ENCODE assay signal across 8 cellular contexts in the genomic region with DNA sequence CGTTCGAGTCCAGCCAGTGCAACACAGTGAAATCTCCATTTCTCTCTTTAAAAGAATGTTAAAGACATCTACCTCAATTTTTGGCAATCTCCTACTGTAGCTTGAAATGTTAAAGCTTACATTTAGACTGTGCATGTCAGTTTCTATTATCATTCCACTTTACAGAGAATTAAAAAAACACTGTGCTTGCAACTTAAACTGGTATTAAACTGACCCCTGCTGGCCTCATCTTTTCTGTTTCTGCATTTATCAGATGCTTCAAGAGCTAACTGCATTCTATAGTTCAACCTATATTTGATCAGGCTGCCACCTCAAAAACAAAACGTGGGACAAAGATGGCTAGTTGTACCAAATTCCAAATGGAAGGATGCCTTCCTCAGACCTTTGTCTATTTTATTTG.
DNase-seq lines count a peak whose midpoint lies in the region; ATAC-seq and TF ChIP-seq lines count a peak whose summit lies in the region.

No MANE protein-coding gene starts in this region.

- TF ChIP-seq CTCF in AG10803 (conservative IDR thresholded peaks at IDR 0.05; ENCODE audit: low read length) (peak; percentile 46), uterus (IDR thresholded peaks at IDR 0.05) (peak in 1 of 4 experiments; percentile 8)

- H3K4me3 Mint-ChIP-seq in stimulated activated effector memory CD8-positive, alpha-beta T cell treated with anti-CD3 and anti-CD28 coated beads, Interleukin-12 subunit alpha, Interleukin-12 subunit beta, amount 100 ng/mL, for 72 hours, result no peak overlapping the region

- no peaks in the 10 kb centered on the region for H3K9me3 ChIP-seq in uterus

- no peaks in the 10 kb centered on the region for H3K36me3 Mint-ChIP-seq in stimulated activated effector memory CD8-positive, alpha-beta T cell treated with anti-CD3 and anti-CD28 coated beads, Interleukin-12 subunit alpha, Interleukin-12 subunit beta, amount 100 ng/mL, for 72 hours

- intact Hi-C loops in uterus (cut with DNase I; ENCODE audit: low total_unique reads), result no loop called here

- no peaks in the 10 kb centered on the region for H3K27me3 ChIP-seq in uterus

- H3K4me1 ChIP-seq in uterus, result no peaks in the 10 kb centered on the region

- H3K9me3 Mint-ChIP-seq in stimulated activated effector memory CD8-positive, alpha-beta T cell treated with anti-CD3 and anti-CD28 coated beads, Interleukin-12 subunit alpha, Interleukin-12 subunit beta, amount 100 ng/mL, for 72 hours, result no peaks in the 10 kb centered on the region

- peak; percentile 37 for DNase-seq in AG10803 (ENCODE audit: low read depth)
- DNase-seq in H4 (ENCODE audit: low spot score), result peak; percentile 27
- peak; percentile 48 for DNase-seq in RPMI8226
- DNase-seq in globus pallidus (ENCODE audit: low spot score), result peak; percentile 35
- DNase-seq in stimulated activated effector memory CD8-positive, alpha-beta T cell treated with anti-CD3 and anti-CD28 coated beads, Interleukin-12 subunit alpha, Interleukin-12 subunit beta, amount 100 ng/mL, for 72 hours (ENCODE audit: low spot score in 2 of 2), result no peak
- no peak for DNase-seq in uterus
- DNase-seq in central memory CD4-positive, alpha-beta T cell, result no peak

- H3K4me3 ChIP-seq in AG10803 (ENCODE audit: low read length) (no peak overlapping the region), uterus (no peak overlapping the region)

- H3K27ac ChIP-seq in uterus, result no peak overlapping the region

- H3K27ac Mint-ChIP-seq in stimulated activated effector memory CD8-positive, alpha-beta T cell treated with anti-CD3 and anti-CD28 coated beads, Interleukin-12 subunit alpha, Interleukin-12 subunit beta, amount 100 ng/mL, for 72 hours, result no peak overlapping the region

- ATAC-seq in HG03196 (IDR thresholded peaks at IDR 0.05; ENCODE audit: unreplicated experiment), result no peak
- ATAC-seq in stimulated activated effector memory CD8-positive, alpha-beta T cell treated with anti-CD3 and anti-CD28 coated beads, Interleukin-12 subunit alpha, Interleukin-12 subunit beta, amount 100 ng/mL, for 72 hours, result no peak

- no peaks in the 10 kb centered on the region for H3K4me1 Mint-ChIP-seq in stimulated activated effector memory CD8-positive, alpha-beta T cell treated with anti-CD3 and anti-CD28 coated beads, Interleukin-12 subunit alpha, Interleukin-12 subunit beta, amount 100 ng/mL, for 72 hours

- H3K36me3 ChIP-seq in uterus, result no peaks in the 10 kb centered on the region

- TF ChIP-seq POLR2A in uterus (IDR thresholded peaks at IDR 0.05), result no peak

Comparison
In these comparisons a context has a peak if more than half of its experiments do, and no peak if none do; other contexts are left out.
1. DNase-seq: peak in AG10803 (single experiment), H4 (single experiment), RPMI8226 (single experiment) and globus pallidus (single experiment); none in stimulated activated effector memory CD8-positive, alpha-beta T cell treated with anti-CD3 and anti-CD28 coated beads, Interleukin-12 subunit alpha, Interleukin-12 subunit beta, amount 100 ng/mL, for 72 hours (0 of 2), uterus (0 of 2) and central memory CD4-positive, alpha-beta T cell (single experiment).